ENCODE assay signal across 22 cellular contexts in genomic region chr13:99723847-99724246, GRCh38.
DNase-seq lines count a peak whose midpoint lies in the region; ATAC-seq, FAIRE-seq and TF ChIP-seq lines count a peak whose summit lies in the region.
"Had no signal": no experiment of that assay in that cellular context is flagged by ENCODE, and none has a peak within 500 bp of the region (broad histone marks: within the 10 kb centered on the region; RNA-seq: fewer than 3 reads in every experiment).

No MANE protein-coding gene starts in this region.

- H3K9me3 ChIP-seq in H1 (ENCODE audit: insufficient read depth in 2 of 2, low read depth in 1 of 2, low read length in 1 of 2), result no peaks in the 10 kb centered on the region
- no peaks in the 10 kb centered on the region for H3K9me3 ChIP-seq in neuron (ENCODE audit: low read length)
- H3K9me3 ChIP-seq: HAP-1, SJSA1 had no signal

- H2BK12ac ChIP-seq in H1 (ENCODE audit: low read depth, low read length), result no peak overlapping the region; the same call in 1 of the 2 replicates

- no peak overlapping the region for H3K27ac ChIP-seq in H1 (ENCODE audit: low read depth, low read length)
- H3K27ac ChIP-seq: C4-2B, SJSA1 had no signal

- FAIRE-seq in H54 (lab: Jason Lieb, UNC), result peak; percentile 57
- peak; percentile 71 for FAIRE-seq in H1 (lab: Jason Lieb, UNC)
- FAIRE-seq: A204.1, RCC 7860 had no signal

- H2AFZ ChIP-seq in H1 (ENCODE audit: low read length) (no peak overlapping the region), neuron (ENCODE audit: low read depth, low read length) (no peak overlapping the region)

- H3K4me2 ChIP-seq in H1 (ENCODE audit: insufficient read depth in 1 of 2, low read depth in 2 of 2, low read length in 2 of 2), result no peak overlapping the region

- no peak for TF ChIP-seq RAD21 in H1 (IDR thresholded peaks at IDR 0.05 in 1 of 2, conservative IDR thresholded peaks at IDR 0.05 in 1 of 2; ENCODE audit: low read depth in 2 of 2, low read length in 2 of 2)

- no peak overlapping the region for H4K8ac ChIP-seq in H1 (ENCODE audit: extremely low read depth, insufficient read depth, low read length)

- H3K27me3 ChIP-seq in H1 (replicated peaks in 1 of 4; ENCODE audit: control insufficient read depth in 3 of 4, extremely low read depth in 1 of 4, insufficient read depth in 3 of 4, low read length in 3 of 4) (no peaks in the 10 kb centered on the region), neuron (ENCODE audit: insufficient read depth, low read length) (no peaks in the 10 kb centered on the region)

- TF ChIP-seq CTCF in H1 (IDR thresholded peaks at IDR 0.05; ENCODE audit: control extremely low read depth in 1 of 3, insufficient read depth in 1 of 3, low read depth in 1 of 3, low read length in 3 of 3), result no peak

- no peak overlapping the region for H4K91ac ChIP-seq in H1 (replicated peaks; ENCODE audit: insufficient read length, low read length)

- H3K79me2 ChIP-seq in H1 (ENCODE audit: control insufficient read depth in 1 of 2, insufficient read depth in 2 of 2, low read length in 2 of 2), result no peaks in the 10 kb centered on the region

- H3K9ac ChIP-seq in H1 (replicated peaks in 1 of 4; ENCODE audit: extremely low read depth in 1 of 4, low read depth in 3 of 4, low read length in 3 of 4), result no peak overlapping the region

- TF ChIP-seq POLR2A in H54 (IDR thresholded peaks at IDR 0.05; ENCODE audit: low read depth, low read length) (no peak), H1 (IDR thresholded peaks at IDR 0.05; ENCODE audit: control extremely low read depth in 1 of 2, low read depth in 2 of 2, low read length in 2 of 2) (no peak)

- no peaks in the 10 kb centered on the region for H3K36me3 ChIP-seq in H1 (ENCODE audit: control insufficient read depth in 2 of 4, insufficient read depth in 4 of 4, low read length in 3 of 4)
- H3K36me3 ChIP-seq in neuron (ENCODE audit: insufficient read depth, low read length), result no peaks in the 10 kb centered on the region
- H3K36me3 ChIP-seq: HAP-1, SJSA1 had no signal

- TF ChIP-seq EP300 in H1 (IDR thresholded peaks at IDR 0.05; ENCODE audit: borderline replicate concordance in 1 of 2, low read depth in 2 of 2, low read length in 2 of 2), result no peak

- H3K23me2 ChIP-seq in H1 (ENCODE audit: low read depth, low read length), result no peaks in the 10 kb centered on the region

- H2BK15ac ChIP-seq in H1 (ENCODE audit: low read length), result peak overlapping the region; percentile 48; the same call in 1 of the 2 replicates

- no peak overlapping the region for H3K4ac ChIP-seq in H1 (replicated peaks; ENCODE audit: insufficient read length, low read depth, low read length)

- no peaks in the 10 kb centered on the region for H4K20me1 ChIP-seq in H1 (replicated peaks in 1 of 2; ENCODE audit: control insufficient read depth in 1 of 2, insufficient read depth in 2 of 2, low read length in 2 of 2)

- H2AK5ac ChIP-seq in H1 (ENCODE audit: low read depth, low read length), result no peak overlapping the region

- H3K4me1 ChIP-seq in H1 (replicated peaks in 1 of 4; ENCODE audit: control insufficient read depth in 3 of 4, insufficient read depth in 4 of 4, low read length in 3 of 4) (peaks cover 3 to 26% (median 22%) of the 10 kb centered on the region in 4 experiments; a peak in 6 of 7 replicates), neuron (ENCODE audit: insufficient read depth, low read length) (peaks cover 66% of the 10 kb centered on the region)
- H3K4me1 ChIP-seq: HAP-1, SJSA1 had no signal

- H2BK5ac ChIP-seq in H1 (ENCODE audit: low read depth, low read length), result peak overlapping the region; percentile 53; the same call in 1 of the 2 replicates

- no peak overlapping the region for H3K56ac ChIP-seq in H1 (replicated peaks; ENCODE audit: insufficient read length, low read depth, low read length)

- 0 out of 2 replicates have a peak, but pooled peaks cover 2% of the 10 kb centered on the region for H3K79me1 ChIP-seq in H1 (ENCODE audit: low read depth, low read length)

- peak overlapping the region; percentile 53 for H3K18ac ChIP-seq in H1 (ENCODE audit: extremely low read depth, low read length)

- H3K4me3 ChIP-seq in H1 (ENCODE audit: extremely low read depth in 1 of 4, insufficient read depth in 2 of 4, low read depth in 3 of 4, low read length in 4 of 4) (no peak overlapping the region), neuron (ENCODE audit: low read length) (peak overlapping the region; percentile 20)
- H3K4me3 ChIP-seq: HAP-1, SJSA1 had no signal

- ATAC-seq in HG02884 (IDR thresholded peaks at IDR 0.05; ENCODE audit: unreplicated experiment) (no peak), HG03135 (IDR thresholded peaks at IDR 0.05; ENCODE audit: unreplicated experiment) (no peak)

- H4K5ac ChIP-seq in H1 (ENCODE audit: insufficient read length, low read depth, low read length), result no peak overlapping the region

- no peak overlapping the region for H3K23ac ChIP-seq in H1 (ENCODE audit: insufficient read length)

- POLR2A ChIA-PET in H1 (lab: Charles Lee; ENCODE audit: partially characterized antibody), result interaction anchor here (1.4 kb wide), 2 partner anchors 10 to 14 kb away, joined by 3 to 5 read pairs; no protein-coding TSS in a partner anchor

- no peak overlapping the region for H3K14ac ChIP-seq in H1 (ENCODE audit: insufficient read length)

- DNase-seq in H54 (ENCODE audit: insufficient read length, low spot score) (no peak), NCI-H345 (lab: John Stamatoyannopoulos, UW) (peak; percentile 47), H1 (ENCODE audit: low read depth in 1 of 2, low spot score in 2 of 2) (peak in 1 of 2 experiments; percentile 17)
- DNase-seq in stimulated activated naive CD4-positive, alpha-beta T cell treated with Interleukin-2 at 50 U/mL for 16 hours (lab: John Stamatoyannopoulos, UW), result no peak
- DNase-seq: CD8-positive, alpha-beta memory T cell; DMS53; KBM-7; MM.1S; NCI-H1048; NCI-H1417 treated with DMSO at 0.1 percent for 48 hours; NCI-H187 treated with DMSO at 0.1 percent for 48 hours; NCI-H2227 treated with DMSO at 0.1 percent for 48 hours; NCI-H524 treated with DMSO at 0.1 percent for 48 hours; T-helper 1 cell had no signal

- H2BK20ac ChIP-seq in H1 (ENCODE audit: low read length), result peak overlapping the region; percentile 66

- no peak overlapping the region for H2BK120ac ChIP-seq in H1 (replicated peaks; ENCODE audit: low read depth, low read length)

- WGBS in H1 (ENCODE audit: extremely low coverage in 1 of 2, insufficient coverage in 1 of 2, insufficient read length in 1 of 2, insufficient replicate concordance in 2 of 2, low coverage in 1 of 2, low lambda C conversion rate in 2 of 2, missing lambda C conversion rate in 1 of 2), 2 experiments, result 82% methylated on average over 3 of the region's 3 CpGs; no CpG with 5 or more reads in 1 of the 2 experiments

- CTCF ChIA-PET in H1 (lab: Charles Lee; ENCODE audit: partially characterized antibody), result interaction anchor here (0.6 to 1.4 kb wide), 6 partner anchors 15 to 1250 kb away, joined by 3 to 4 read pairs (median 3); no protein-coding TSS in a partner anchor

TF ChIP-seq in H1, 55 proteins besides CTCF, POLR2A, EP300 and RAD21:
- TF ChIP-seq MAFK (IDR thresholded peaks at IDR 0.05; ENCODE audit: low read depth, low read length) (0 out of 2 replicates have a peak, but pooled peaks have one; percentile 16), MAX (IDR thresholded peaks at IDR 0.05) (no peak), EZH2 (IDR thresholded peaks at IDR 0.05; ENCODE audit: low read depth, low read length, severe bottlenecking) (no peak), RBBP5 (IDR thresholded peaks at IDR 0.05; ENCODE audit: borderline replicate concordance, low read depth, low read length) (no peak), TBP (IDR thresholded peaks at IDR 0.05; ENCODE audit: low read depth, low read length) (no peak), TAF7 (optimal IDR thresholded peaks at IDR 0.05; ENCODE audit: borderline replicate concordance, low read depth, low read length) (no peak), KDM5A (IDR thresholded peaks at IDR 0.05; ENCODE audit: low read length) (no peak)
